Comparison of ENCODE assay signal across 8 cellular contexts in genomic region chr20:33812673-33813462, GRCh38. TPM values are rescaled to one million over a fixed set of nuclear protein-coding genes. Genes with fewer than 3 reads are reported as not detected.
DNase-seq lines count a peak whose midpoint lies in the region; ATAC-seq and TF ChIP-seq lines count a peak whose summit lies in the region.

No MANE protein-coding gene starts in this region.

- H3K27me3 ChIP-seq in OCI-LY1 (ENCODE audit: insufficient read depth, low read length) (no peaks in the 10 kb centered on the region), duodenal mucosa (ENCODE audit: control insufficient read depth in 1 of 2, insufficient read depth in 2 of 2, low read length in 2 of 2) (no peaks in the 10 kb centered on the region)

- H3K9me2 ChIP-seq in OCI-LY1 (ENCODE audit: low read depth, low read length) = no peaks in the 10 kb centered on the region

- peak overlapping the region; percentile 2 to 97 (median 93) for H3K27ac Mint-ChIP-seq in naive thymus-derived CD8-positive, alpha-beta T cell

- H3K79me2 ChIP-seq in OCI-LY1 (ENCODE audit: insufficient read depth, low read length) = peaks cover 57% of the 10 kb centered on the region

- TF ChIP-seq CTCF in OCI-LY1 (IDR thresholded peaks at IDR 0.05; ENCODE audit: low read length) = no peak

- no peak for ATAC-seq in naive thymus-derived CD8-positive, alpha-beta T cell
- no peak for ATAC-seq in GM19351 (IDR thresholded peaks at IDR 0.05; ENCODE audit: unreplicated experiment)

- H3K27me3 Mint-ChIP-seq in naive thymus-derived CD8-positive, alpha-beta T cell = no peaks in the 10 kb centered on the region

- H3K36me3 ChIP-seq in OCI-LY1 (ENCODE audit: insufficient read depth, low read length) (peaks cover 26% of the 10 kb centered on the region), duodenal mucosa (ENCODE audit: control insufficient read depth in 1 of 2, insufficient read depth in 2 of 2, low read length in 2 of 2) (peaks cover 5 to 9% of the 10 kb centered on the region in 2 donors)

- peak; percentile 32 for DNase-seq in DMS 273 (lab: John Stamatoyannopoulos, UW; ENCODE audit: unreplicated experiment)
- no peak for DNase-seq in DMS 273 treated with DMSO at 0.1 percent for 48 hours (lab: John Stamatoyannopoulos, UW)
- no peak for DNase-seq in naive thymus-derived CD8-positive, alpha-beta T cell
- DNase-seq in activated gamma-delta T cell treated with Interleukin-2 at 50 U/mL for 16 hours = no peak
- DNase-seq in GF-D8 (lab: John Stamatoyannopoulos, UW) = no peak

- POLR2A ChIA-PET in naive thymus-derived CD8-positive, alpha-beta T cell (lab: Charles Lee) = interaction anchor here (1.4 to 3.0 kb wide), 6 partner anchors 24 to 181 kb away, joined by 3 to 22 read pairs (median 18); partner anchors contain the start of genes RALY and ZNF341

- peak overlapping the region; percentile 92 for H3K4me3 ChIP-seq in OCI-LY1 (ENCODE audit: low read depth, low read length, poor library complexity, severe bottlenecking)
- peak overlapping the region; percentile 95 to 98 for H3K4me3 ChIP-seq in duodenal mucosa (ENCODE audit: low read depth in 1 of 2, low read length in 2 of 2)

- peaks cover 46% of the 10 kb centered on the region for H3K4me1 ChIP-seq in OCI-LY1 (ENCODE audit: insufficient read depth, low read length, severe bottlenecking)
- peaks cover 45 to 55% of the 10 kb centered on the region in 2 donors for H3K4me1 ChIP-seq in duodenal mucosa (ENCODE audit: control insufficient read depth in 1 of 2, insufficient read depth in 2 of 2, low read length in 2 of 2)

- H3K36me3 Mint-ChIP-seq in naive thymus-derived CD8-positive, alpha-beta T cell = peaks cover 0 to 20% (median 0%) of the 10 kb centered on the region in 3 donors

- no peaks in the 10 kb centered on the region for H3F3A ChIP-seq in OCI-LY1 (ENCODE audit: insufficient read depth, low read length)

- no peaks in the 10 kb centered on the region for H4K20me1 ChIP-seq in OCI-LY1 (ENCODE audit: insufficient read depth, low read length)

- peak overlapping the region; percentile 91 to 100 (median 98) for H3K4me3 Mint-ChIP-seq in naive thymus-derived CD8-positive, alpha-beta T cell

- peak overlapping the region; percentile 81 for H3K27ac ChIP-seq in OCI-LY1 (ENCODE audit: low read depth, low read length, poor library complexity, severe bottlenecking)
- H3K27ac ChIP-seq in duodenal mucosa (ENCODE audit: low read depth, low read length) = peak overlapping the region; percentile 91

- peak overlapping the region; percentile 96 for H3K9ac ChIP-seq in OCI-LY1 (ENCODE audit: low read length)
- H3K9ac ChIP-seq in duodenal mucosa (ENCODE audit: low read depth in 1 of 2, low read length in 2 of 2) = peak overlapping the region; percentile 99

- no peaks in the 10 kb centered on the region for H3K9me3 Mint-ChIP-seq in naive thymus-derived CD8-positive, alpha-beta T cell

- peak overlapping the region; percentile 88 for H3K4me2 ChIP-seq in OCI-LY1 (ENCODE audit: low read length)

- H2AFZ ChIP-seq in OCI-LY1 (ENCODE audit: low read length) = no peak overlapping the region

- H3K4me1 Mint-ChIP-seq in naive thymus-derived CD8-positive, alpha-beta T cell = peaks cover 43 to 69% (median 66%) of the 10 kb centered on the region in 4 donors

- no peaks in the 10 kb centered on the region for H3K9me3 ChIP-seq in OCI-LY1 (ENCODE audit: low read length)
- no peaks in the 10 kb centered on the region for H3K9me3 ChIP-seq in duodenal mucosa (ENCODE audit: control insufficient read depth in 1 of 2, low read length in 2 of 2)

RNA-seq across cellular contexts. Expression of gene CHMP4B, which starts 1.7 kb away (rescaled TPM):
- 10 to 100 TPM; 57.5 to 59.5 TPM for total RNA-seq in naive thymus-derived CD8-positive, alpha-beta T cell
- polyA plus RNA-seq in naive thymus-derived CD8-positive, alpha-beta T cell = 1 to 10 TPM; 4.0 to 5.0 (median 4.8) TPM
